In the genomic region with DNA sequence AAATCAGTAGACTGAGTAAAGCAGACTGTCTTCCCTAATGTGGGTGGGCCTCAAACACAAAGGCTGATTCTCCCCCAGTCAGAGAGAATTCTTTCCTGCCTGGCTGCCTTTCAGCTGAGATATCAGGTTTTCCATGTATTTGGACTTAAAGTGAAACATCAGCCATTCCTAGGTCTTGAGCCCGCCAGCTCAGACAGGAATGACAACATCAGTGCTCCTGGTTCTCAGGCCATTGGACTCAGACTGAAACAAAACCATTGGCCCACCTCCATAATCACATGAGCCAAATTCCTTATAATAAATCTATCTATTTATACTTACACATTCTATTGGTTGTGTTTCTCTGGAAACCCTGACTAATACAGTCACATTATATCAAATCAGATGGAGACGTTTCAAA, we compare ENCODE assay signal across 19 cellular contexts.
"Had no signal": no experiment of that assay in that cellular context is flagged by ENCODE, and none has a peak within 500 bp of the region (broad histone marks: within the 10 kb centered on the region; RNA-seq: fewer than 3 reads in every experiment).

No MANE protein-coding gene starts in this region.

- H3K4me3 ChIP-seq: ascending aorta, thyroid gland had no signal

- H3K9me3 ChIP-seq: ascending aorta, thyroid gland had no signal

- H3K36me3 ChIP-seq: ascending aorta, thyroid gland had no signal

- ATAC-seq: activated CD4-positive, CD25-positive, alpha-beta regulatory T cell treated with anti-CD3 and anti-CD28 coated beads, Interleukin-2, amount 50 U/mL, for 24 hours; activated CD8-positive, alpha-beta T cell treated with anti-CD3 and anti-CD28 coated beads, Interleukin-2, amount 10 ng/mL, durations not matched to agents 7 days and 5 days; activated naive CD8-positive, alpha-beta T cell treated with anti-CD3 and anti-CD28 coated beads, Interleukin-2, amount 50 U/mL, for 24 hours; effector memory CD8-positive, alpha-beta T cell had no signal

- H3K9me3 Mint-ChIP-seq: activated CD4-positive, alpha-beta T cell treated with anti-CD3 and anti-CD28 coated beads, Interleukin-2, amount 10 ng/mL, durations not matched to agents 7 days and 5 days; activated naive CD4-positive, alpha-beta T cell treated with anti-CD3 and anti-CD28 coated beads for 36 hours; activated naive CD8-positive, alpha-beta T cell treated with anti-CD3 and anti-CD28 coated beads, Interleukin-2, amount 50 U/mL, for 24 hours; activated T-cell treated with anti-CD3 and anti-CD28 coated beads, Interleukin-2, amount 50 U/mL, for 24 hours; activated T-helper 2 cell treated with anti-CD3 and anti-CD28 coated beads, Interferon-gamma antibody, Interleukin-2, Interleukin-4, amounts not matched to agents 10 μg/mL and 5 μg/mL and 100 μg/mL, durations not matched to agents 14 hours and 24 hours and 36 hours; effector memory CD8-positive, alpha-beta T cell had no signal

- DNase-seq: activated CD4-positive, alpha-beta T cell treated with anti-CD3 and anti-CD28 coated beads, Interleukin-2, amount 10 ng/mL, durations not matched to agents 7 days and 5 days; activated CD8-positive, alpha-beta T cell treated with anti-CD3 and anti-CD28 coated beads, Interleukin-2, amount 10 ng/mL, durations not matched to agents 7 days and 5 days; activated naive CD4-positive, alpha-beta T cell treated with anti-CD3 and anti-CD28 coated beads for 36 hours; activated naive CD8-positive, alpha-beta T cell treated with anti-CD3 and anti-CD28 coated beads, Interleukin-2, amount 50 U/mL, for 24 hours; activated T-cell treated with anti-CD3 and anti-CD28 coated beads, Interleukin-2, amount 50 U/mL, for 24 hours; dermis blood vessel endothelial cell; effector memory CD8-positive, alpha-beta T cell; nephron progenitor cell; nucleus accumbens; posterior cingulate gyrus; stimulated activated CD8-positive, alpha-beta memory T cell treated with anti-CD3 and anti-CD28 coated beads, Interleukin-4, amount 100 ng/mL, for 48 hours; stimulated activated naive CD4-positive, alpha-beta T cell; T-helper 1 cell; T-helper 9 cell; thyroid gland had no signal

- FAIRE-seq: bronchial epithelial cell had no signal

- H3K27ac Mint-ChIP-seq: activated CD4-positive, alpha-beta T cell treated with anti-CD3 and anti-CD28 coated beads, Interleukin-2, amount 10 ng/mL, durations not matched to agents 7 days and 5 days; activated CD8-positive, alpha-beta T cell treated with anti-CD3 and anti-CD28 coated beads, Interleukin-2, amount 10 ng/mL, durations not matched to agents 7 days and 5 days; activated naive CD4-positive, alpha-beta T cell treated with anti-CD3 and anti-CD28 coated beads for 36 hours; activated naive CD8-positive, alpha-beta T cell treated with anti-CD3 and anti-CD28 coated beads, Interleukin-2, amount 50 U/mL, for 24 hours; activated T-cell treated with anti-CD3 and anti-CD28 coated beads, Interleukin-2, amount 50 U/mL, for 24 hours; activated T-helper 2 cell treated with anti-CD3 and anti-CD28 coated beads, Interferon-gamma antibody, Interleukin-2, Interleukin-4, amounts not matched to agents 10 μg/mL and 5 μg/mL and 100 μg/mL, durations not matched to agents 14 hours and 24 hours and 36 hours; effector memory CD8-positive, alpha-beta T cell; nephron progenitor cell had no signal

- H3K4me1 ChIP-seq: ascending aorta, thyroid gland had no signal

- H3K27me3 ChIP-seq: ascending aorta, thyroid gland had no signal

- H3K4me3 Mint-ChIP-seq: activated CD4-positive, alpha-beta T cell treated with anti-CD3 and anti-CD28 coated beads, Interleukin-2, amount 10 ng/mL, durations not matched to agents 7 days and 5 days; activated CD8-positive, alpha-beta T cell treated with anti-CD3 and anti-CD28 coated beads, Interleukin-2, amount 10 ng/mL, durations not matched to agents 7 days and 5 days; activated naive CD4-positive, alpha-beta T cell treated with anti-CD3 and anti-CD28 coated beads for 36 hours; activated naive CD8-positive, alpha-beta T cell treated with anti-CD3 and anti-CD28 coated beads, Interleukin-2, amount 50 U/mL, for 24 hours; activated T-cell treated with anti-CD3 and anti-CD28 coated beads, Interleukin-2, amount 50 U/mL, for 24 hours; effector memory CD8-positive, alpha-beta T cell; nephron progenitor cell had no signal

- H3K27me3 Mint-ChIP-seq: activated T-cell treated with anti-CD3 and anti-CD28 coated beads, Interleukin-2, amount 50 U/mL, for 24 hours; effector memory CD8-positive, alpha-beta T cell had no signal

- H3K27ac ChIP-seq: ascending aorta, thyroid gland had no signal
